In genomic region chr1:32539584-32540571, GRCh38 we compare ENCODE assay signal across 8 cellular contexts. TPM values are rescaled to one million over a fixed set of nuclear protein-coding genes. Genes with fewer than 3 reads are reported as not detected.
DNase-seq lines count a peak whose midpoint lies in the region; ATAC-seq, FAIRE-seq and TF ChIP-seq lines count a peak whose summit lies in the region.

No MANE protein-coding gene starts in this region.

- ATAC-seq in HG03460 (IDR thresholded peaks at IDR 0.05; ENCODE audit: unreplicated experiment): no peak
- no peak for ATAC-seq in HG02973 (IDR thresholded peaks at IDR 0.05; ENCODE audit: unreplicated experiment)

- in situ Hi-C loops in GM13977 (cut with MboI; ENCODE audit: low pct_unique_long_range_greater_than_20kb, low sequenced_read_pairs, unreplicated experiment): no loop called here

- TF ChIP-seq CTCF in GM13977 (IDR thresholded peaks at IDR 0.05; ENCODE audit: extremely low read depth, insufficient read depth, missing control alignments) (no peak), astrocyte (IDR thresholded peaks at IDR 0.05; ENCODE audit: insufficient read depth, low read depth, low read length) (no peak), left ventricle myocardium inferior (IDR thresholded peaks at IDR 0.05; ENCODE audit: borderline replicate concordance) (no peak)

- H3K27ac ChIP-seq in astrocyte (ENCODE audit: low read depth, low read length): peak overlapping the region; percentile 68
- H3K27ac ChIP-seq in left ventricle myocardium inferior (replicated peaks): peak overlapping the region; percentile 85

- H3K4me1 ChIP-seq in astrocyte (ENCODE audit: insufficient read depth, low read length) (peaks cover 8% of the 10 kb centered on the region), left ventricle myocardium inferior (peaks cover 21% of the 10 kb centered on the region)

- H3K36me3 ChIP-seq in astrocyte (ENCODE audit: insufficient read depth, low read length) (no peaks in the 10 kb centered on the region), left ventricle myocardium inferior (no peaks in the 10 kb centered on the region)

- H3K4me2 ChIP-seq in astrocyte (ENCODE audit: low read length): peak overlapping the region; percentile 87

- peak overlapping the region; percentile 82 for H3K9ac ChIP-seq in astrocyte (ENCODE audit: low read length)

- H3K4me3 Mint-ChIP-seq in astrocyte (ENCODE audit: unreplicated experiment): peak overlapping the region; percentile 86

- H3K4me3 ChIP-seq in astrocyte (ENCODE audit: insufficient read depth, low read depth, low read length) (peak overlapping the region; percentile 82), left ventricle myocardium inferior (peak overlapping the region; percentile 76)

- DNase-seq in AG20443 (ENCODE audit: low spot score) (peak; percentile 80), GM13977 (ENCODE audit: low spot score) (peak; percentile 73), NCI-H69 (lab: John Stamatoyannopoulos, UW) (peak; percentile 57), astrocyte (ENCODE audit: low read depth) (peak; percentile 61), left ventricle myocardium inferior (peak; percentile 24), pons (ENCODE audit: low spot score) (peak; percentile 9)

- H3K27me3 ChIP-seq in astrocyte (ENCODE audit: insufficient read depth, low read length) (no peaks in the 10 kb centered on the region), left ventricle myocardium inferior (ENCODE audit: low read depth) (no peaks in the 10 kb centered on the region)

- FAIRE-seq in astrocyte (lab: Jason Lieb, UNC): no peak

- no peak overlapping the region for H3K27ac Mint-ChIP-seq in astrocyte (ENCODE audit: unreplicated experiment)

- peaks cover 1% of the 10 kb centered on the region for H3K36me3 Mint-ChIP-seq in astrocyte (ENCODE audit: low read depth, unreplicated experiment)

- peaks cover 47% of the 10 kb centered on the region for H3K79me2 ChIP-seq in astrocyte (ENCODE audit: insufficient read depth, low read length)

- H2AFZ ChIP-seq in astrocyte (ENCODE audit: low read depth, low read length): peak overlapping the region; percentile 76

- no peaks in the 10 kb centered on the region for H3K9me3 ChIP-seq in astrocyte (ENCODE audit: insufficient read depth, low read depth, low read length)
- no peaks in the 10 kb centered on the region for H3K9me3 ChIP-seq in left ventricle myocardium inferior (replicated peaks)

- H3K9me3 Mint-ChIP-seq in astrocyte (ENCODE audit: unreplicated experiment): no peaks in the 10 kb centered on the region

- peaks cover 15% of the 10 kb centered on the region for H4K20me1 ChIP-seq in astrocyte (ENCODE audit: insufficient read depth, low read length)

- peaks cover 10% of the 10 kb centered on the region for H3K27me3 Mint-ChIP-seq in astrocyte (ENCODE audit: low read depth, unreplicated experiment)

- H3K4me1 Mint-ChIP-seq in astrocyte (ENCODE audit: low read depth, unreplicated experiment): no peaks in the 10 kb centered on the region

- intact Hi-C loops in left ventricle myocardium inferior (cut with micrococcal nuclease): no loop called here

RNA-seq across cellular contexts. Expression of gene ZBTB8A, which starts 0.7 kb away (rescaled TPM):
- total RNA-seq in astrocyte (5.2 and 5.6 TPM in 2 replicates), left ventricle myocardium inferior (3.4 TPM)

Comparison
In these comparisons a context has a peak if more than half of its experiments do, and no peak if none do; other contexts are left out.
1. DNase-seq: peak in every context shown above with its lines; median percentile 80 in AG20443; 73 in GM13977; 61 in astrocyte; 57 in NCI-H69; 24 in left ventricle myocardium inferior; 9 in pons.